ENCODE assay signal across 10 cellular contexts in the genomic region with DNA sequence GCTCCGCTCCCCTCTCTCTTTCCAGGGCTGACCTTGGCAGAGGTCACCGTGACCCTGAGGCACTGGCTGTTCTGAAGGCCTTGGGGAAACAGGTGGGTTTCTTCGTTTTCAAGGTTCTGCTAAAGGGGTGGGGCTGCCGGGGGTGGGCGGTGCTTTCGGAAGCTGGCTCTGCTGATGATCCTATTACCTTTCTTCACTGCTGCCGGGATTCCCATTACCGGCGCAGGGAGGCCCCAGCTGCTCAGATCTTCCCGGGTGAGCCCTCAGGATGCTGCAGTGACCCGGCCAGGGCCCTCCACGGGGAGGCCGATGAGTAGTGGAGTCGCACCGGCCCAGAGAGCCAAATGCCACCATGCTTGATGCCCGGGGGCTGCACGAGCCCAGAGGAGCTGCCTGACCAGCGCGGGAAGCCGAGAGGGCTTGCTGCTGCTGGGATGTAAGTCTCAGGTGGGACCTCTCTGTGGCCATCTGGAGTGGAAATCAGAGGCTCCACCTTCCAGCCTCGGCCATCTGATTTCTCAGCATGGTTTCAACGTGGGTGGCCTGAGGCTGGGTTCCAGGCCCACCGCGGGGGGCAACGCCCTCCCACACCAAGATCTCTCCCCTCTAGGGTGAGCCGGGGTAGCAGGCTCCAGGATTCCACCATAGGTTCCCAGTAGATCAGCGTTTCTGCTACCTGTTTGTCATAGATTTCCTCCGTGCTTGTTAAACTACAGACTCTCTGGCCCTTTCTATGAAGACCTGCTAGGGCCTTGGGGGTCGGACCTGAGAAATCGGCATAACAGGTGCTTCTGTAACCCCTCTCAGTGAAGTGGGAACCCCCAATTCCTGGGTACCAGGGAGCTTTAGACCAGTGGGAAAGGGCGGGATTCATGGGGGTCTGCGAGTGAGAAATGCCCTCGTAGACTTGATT. TPM values are rescaled to one million over a fixed set of nuclear protein-coding genes. Genes with fewer than 3 reads are reported as not detected.
DNase-seq lines count a peak whose midpoint lies in the region; ATAC-seq, FAIRE-seq and TF ChIP-seq lines count a peak whose summit lies in the region.
"Had no signal": no experiment of that assay in that cellular context is flagged by ENCODE, and none has a peak within 500 bp of the region (broad histone marks: within the 10 kb centered on the region; RNA-seq: fewer than 3 reads in every experiment).

No MANE protein-coding gene starts in this region.

- peaks cover 1% of the 10 kb centered on the region for H3K9me1 ChIP-seq in keratinocyte (ENCODE audit: control insufficient read depth, extremely low read depth, insufficient read depth, low read length)

- no peaks in the 10 kb centered on the region for H3K36me3 Mint-ChIP-seq in activated naive CD8-positive, alpha-beta T cell treated with anti-CD3 and anti-CD28 coated beads for 36 hours

- dilution Hi-C loops in keratinocyte (cut with MboI; ENCODE audit: extremely low pct_ligation_motif_present, low sequenced_read_pairs): no loop called here

- peak overlapping the region; percentile 96 for H3K4me2 ChIP-seq in keratinocyte (ENCODE audit: control insufficient read depth, extremely low read depth, insufficient read depth, low read depth, low read length)

- intact Hi-C loops in cardiac septum (cut with DNase I): no loop called here
- intact Hi-C loops in Right ventricle myocardium superior (cut with DNase I): loop anchor here (10.0 kb wide), 1 partner anchor 110 kb away; no protein-coding TSS in a partner anchor

- TF ChIP-seq CTCF in keratinocyte (optimal IDR thresholded peaks at IDR 0.05 in 1 of 3, IDR thresholded peaks at IDR 0.05 in 1 of 3, conservative IDR thresholded peaks at IDR 0.05 in 1 of 3; ENCODE audit: extremely low read depth in 1 of 3, insufficient read depth in 2 of 3, low read length in 3 of 3) (peak in 1 of 3 experiments; percentile 7), tibial nerve (IDR thresholded peaks at IDR 0.05) (no peak)

- no peak for TF ChIP-seq POLR2A in tibial nerve (IDR thresholded peaks at IDR 0.05)

- H3K27me3 Mint-ChIP-seq in activated naive CD8-positive, alpha-beta T cell treated with anti-CD3 and anti-CD28 coated beads for 36 hours: no peaks in the 10 kb centered on the region

- H4K20me1 ChIP-seq in keratinocyte (ENCODE audit: control insufficient read depth, extremely low read depth, insufficient read depth, low read length): no peaks in the 10 kb centered on the region

- H3K9me3 Mint-ChIP-seq in activated naive CD8-positive, alpha-beta T cell treated with anti-CD3 and anti-CD28 coated beads for 36 hours: no peaks in the 10 kb centered on the region

- H3K4me3 ChIP-seq in keratinocyte (ENCODE audit: control insufficient read depth in 2 of 3, extremely low read depth in 1 of 3, insufficient read depth in 2 of 3, low read depth in 1 of 3, low read length in 3 of 3): peak overlapping the region; percentile 56 to 82 (median 72)
- peak overlapping the region in 3 of 4 donors; percentile 51 to 70 (median 54) for H3K4me3 ChIP-seq in tibial nerve

- no peaks in the 10 kb centered on the region for H3K79me2 ChIP-seq in keratinocyte (ENCODE audit: control insufficient read depth, insufficient read depth, low read length)

- H3K36me3 ChIP-seq in keratinocyte (ENCODE audit: control insufficient read depth in 2 of 2, extremely low read depth in 1 of 2, insufficient read depth in 2 of 2, low read length in 2 of 2) (no peaks in the 10 kb centered on the region), tibial nerve (no peaks in the 10 kb centered on the region)
- H3K36me3 ChIP-seq: spleen had no signal

- H3K9me3 ChIP-seq in keratinocyte (ENCODE audit: control insufficient read depth, low read depth, low read length) (no peaks in the 10 kb centered on the region), tibial nerve (no peaks in the 10 kb centered on the region)
- H3K9me3 ChIP-seq: spleen had no signal

- peak overlapping the region; percentile 81 for H3K27ac Mint-ChIP-seq in activated naive CD8-positive, alpha-beta T cell treated with anti-CD3 and anti-CD28 coated beads for 36 hours

- H3K27me3 ChIP-seq in keratinocyte (ENCODE audit: control insufficient read depth, extremely low read depth, insufficient read depth, low read length) (no peaks in the 10 kb centered on the region), tibial nerve (peaks cover 0 to 25% of the 10 kb centered on the region in 2 donors)

- H3K9ac ChIP-seq in keratinocyte (ENCODE audit: control insufficient read depth, extremely low read depth, insufficient read depth, low read length): peak overlapping the region; percentile 91

- WGBS in tibial nerve, 2 donors: 35 to 40% methylated on average over 23 to 30 of the region's 33 CpGs

- DNase-seq in cardiac septum (ENCODE audit: low spot score): peak; percentile 64
- DNase-seq in Right ventricle myocardium superior: no peak
- no peak for DNase-seq in activated naive CD8-positive, alpha-beta T cell treated with anti-CD3 and anti-CD28 coated beads for 36 hours
- DNase-seq in keratinocyte (ENCODE audit: low read depth, low spot score): no peak
- DNase-seq in tibial nerve (ENCODE audit: low spot score in 2 of 2): no peak
- no peak for DNase-seq in UCSD-AML1 (lab: John Stamatoyannopoulos, UW; ENCODE audit: unreplicated experiment)

- H3K4me1 ChIP-seq in keratinocyte (ENCODE audit: control insufficient read depth, extremely low read depth, insufficient read depth, low read length) (peaks cover 22% of the 10 kb centered on the region), tibial nerve (peaks cover 0 to 31% (median 9%) of the 10 kb centered on the region in 4 donors)

- peak overlapping the region; percentile 75 for H3K4me3 Mint-ChIP-seq in activated naive CD8-positive, alpha-beta T cell treated with anti-CD3 and anti-CD28 coated beads for 36 hours

- no peak for FAIRE-seq in keratinocyte (lab: Jason Lieb, UNC)
- FAIRE-seq: D721Med had no signal

- H2AFZ ChIP-seq in keratinocyte (ENCODE audit: control insufficient read depth, low read length): peak overlapping the region; percentile 85

- no peak for TF ChIP-seq EP300 in tibial nerve (IDR thresholded peaks at IDR 0.05)

- H3K27ac ChIP-seq in keratinocyte (ENCODE audit: control insufficient read depth, insufficient read depth, low read length): peak overlapping the region; percentile 99
- H3K27ac ChIP-seq in tibial nerve: peak overlapping the region in 1 of 4 donors; percentile 87

- ATAC-seq in Right ventricle myocardium superior (ENCODE audit: poor library complexity): no peak
- no peak for ATAC-seq in GM18502 (IDR thresholded peaks at IDR 0.05; ENCODE audit: poor library complexity, unreplicated experiment)
- no peak for ATAC-seq in GM18868 (IDR thresholded peaks at IDR 0.05; ENCODE audit: unreplicated experiment)

- peaks cover 13% of the 10 kb centered on the region for H3K4me1 Mint-ChIP-seq in activated naive CD8-positive, alpha-beta T cell treated with anti-CD3 and anti-CD28 coated beads for 36 hours

RNA-seq across cellular contexts. Expression of a gene that starts 21.6 kb away (rescaled TPM):
- 6.2 TPM for total RNA-seq in cardiac septum
- 9.3 TPM for total RNA-seq in Right ventricle myocardium superior
- 10 to 100 TPM; 72.3 to 73.1 TPM for total RNA-seq in activated naive CD8-positive, alpha-beta T cell treated with anti-CD3 and anti-CD28 coated beads for 36 hours
- polyA plus RNA-seq in keratinocyte: 5.1 to 9.6 TPM (median 6.8 TPM) in 3 replicates
- polyA plus RNA-seq in keratinocyte (2011; ENCODE audit: low read depth): 1.0 TPM
- 3.2 and 4.1 TPM in 2 replicates for polyA plus RNA-seq in keratinocyte (2011; cell fraction: cytosol; rRNA removed)
- polyA plus RNA-seq in keratinocyte (2011; cell fraction: nucleus; rRNA removed): 18.5 and 21.5 TPM in 2 replicates
- polyA plus RNA-seq in keratinocyte (2012; ENCODE audit: low replicate concordance): 4.0 and 12.9 TPM in 2 replicates
- 14.3 to 43.3 TPM (median 16.7 TPM) in 3 replicates for polyA minus RNA-seq in keratinocyte
- polyA minus RNA-seq in keratinocyte (2011; cell fraction: cytosol; rRNA and poly(A)+ RNA removed): 13.0 TPM
- polyA minus RNA-seq in keratinocyte (2011; cell fraction: nucleus; rRNA and poly(A)+ RNA removed): 35.3 and 36.4 TPM in 2 replicates
- total RNA-seq in tibial nerve: 10 to 100 TPM; 40.4 to 50.9 (median 41.2) TPM
